Comparison of ENCODE assay signal across 20 cellular contexts in genomic region chr10:38050212-38050611, GRCh38. TPM values are rescaled to one million over a fixed set of nuclear protein-coding genes. Genes with fewer than 3 reads are reported as not detected.
A peak's percentile ranks its signal among the peaks of the same experiment; 100 is the strongest.
DNase-seq lines count a peak whose midpoint lies in the region; ATAC-seq, FAIRE-seq and TF ChIP-seq lines count a peak whose summit lies in the region.
"Had no signal": no experiment of that assay in that cellular context is flagged by ENCODE, and none has a peak within 500 bp of the region (broad histone marks: within the 10 kb centered on the region; RNA-seq: fewer than 3 reads in every experiment).

No MANE protein-coding gene starts in this region.

- no peaks in the 10 kb centered on the region for H3K27me3 Mint-ChIP-seq in activated T-cell treated with anti-CD3 and anti-CD28 coated beads, Interleukin-2, amount 50 U/mL, for 4 hours (ENCODE audit: low read depth)

- H3K4me3 Mint-ChIP-seq in activated T-cell treated with anti-CD3 and anti-CD28 coated beads, Interleukin-2, amount 50 U/mL, for 4 hours = no peak overlapping the region
- H3K4me3 Mint-ChIP-seq: CD14-positive monocyte; CD8-positive, alpha-beta T cell had no signal

- TF ChIP-seq CTCF in GM12878 (IDR thresholded peaks at IDR 0.05 in 2 of 3, conservative IDR thresholded peaks at IDR 0.05 in 1 of 3; ENCODE audit: control insufficient read depth in 2 of 3, extremely low read depth in 1 of 3, insufficient read depth in 1 of 3, low read depth in 3 of 3, low read length in 3 of 3) (no peak), keratinocyte (optimal IDR thresholded peaks at IDR 0.05 in 1 of 3, IDR thresholded peaks at IDR 0.05 in 1 of 3, conservative IDR thresholded peaks at IDR 0.05 in 1 of 3; ENCODE audit: extremely low read depth in 1 of 3, insufficient read depth in 2 of 3, low read length in 3 of 3) (no peak), transverse colon (IDR thresholded peaks at IDR 0.05) (no peak)

- no peak overlapping the region for H3K4me3 ChIP-seq in BLaER1
- no peak overlapping the region for H3K4me3 ChIP-seq in GM12878
- H3K4me3 ChIP-seq in keratinocyte (ENCODE audit: control insufficient read depth in 2 of 3, extremely low read depth in 1 of 3, insufficient read depth in 2 of 3, low read depth in 1 of 3, low read length in 3 of 3) = no peak overlapping the region
- H3K4me3 ChIP-seq in transverse colon = no peak overlapping the region
- H3K4me3 ChIP-seq: HAP-1 had no signal

- no peak overlapping the region for H3K27ac ChIP-seq in BLaER1
- H3K27ac ChIP-seq in GM12878 (ENCODE audit: control insufficient read depth, insufficient read depth) = no peak overlapping the region
- H3K27ac ChIP-seq in keratinocyte (ENCODE audit: control insufficient read depth, insufficient read depth, low read length) = no peak overlapping the region
- H3K27ac ChIP-seq in transverse colon = no peak overlapping the region

- TF ChIP-seq EP300 in GM12878 (IDR thresholded peaks at IDR 0.05; ENCODE audit: borderline replicate concordance in 1 of 2, control insufficient read depth in 1 of 2, low read depth in 2 of 2, low read length in 2 of 2) (no peak), transverse colon (IDR thresholded peaks at IDR 0.05; ENCODE audit: low read depth) (no peak)

- RAD21 ChIA-PET in GM12878 (lab: Charles Lee; ENCODE audit: unreplicated experiment) = no interaction called here

- BruUV-seq in GM12878 (replicated peaks; lab: Mats Ljungman, UMichigan) = no TSS peak

- no peaks in the 10 kb centered on the region for H3K4me1 Mint-ChIP-seq in activated T-cell treated with anti-CD3 and anti-CD28 coated beads, Interleukin-2, amount 50 U/mL, for 4 hours (ENCODE audit: low read depth)

- H3K36me3 Mint-ChIP-seq in activated T-cell treated with anti-CD3 and anti-CD28 coated beads, Interleukin-2, amount 50 U/mL, for 4 hours (ENCODE audit: insufficient read depth) = peaks cover 71% of the 10 kb centered on the region

- in situ Hi-C loops in GM12878 (cut with MboI) (no loop called here), transverse colon (cut with MboI; ENCODE audit: low pct_ligation_motif_present in 1 of 4, low pct_unique_long_range_greater_than_20kb in 1 of 4, low sequenced_read_pairs in 3 of 4) (no loop called here)

- H3K36me3 ChIP-seq in BLaER1 (peaks cover 62% of the 10 kb centered on the region), GM12878 (ENCODE audit: control insufficient read depth in 2 of 2, insufficient read depth in 2 of 2, low read length in 1 of 2) (peaks cover 0 to 14% of the 10 kb centered on the region in 2 experiments; a peak in 2 of 4 replicates), keratinocyte (ENCODE audit: control insufficient read depth in 2 of 2, extremely low read depth in 1 of 2, insufficient read depth in 2 of 2, low read length in 2 of 2) (peaks cover 2 to 9% of the 10 kb centered on the region in 2 experiments), transverse colon (peaks cover under 1 to 75% (median 23%) of the 10 kb centered on the region in 4 donors)

- TF ChIP-seq POLR2A in GM12878 (IDR thresholded peaks at IDR 0.05; ENCODE audit: low read depth, low read length) (no peak), transverse colon (IDR thresholded peaks at IDR 0.05) (no peak)

- no peaks in the 10 kb centered on the region for H3K79me2 ChIP-seq in GM12878 (ENCODE audit: control insufficient read depth, insufficient read depth, low read length)
- H3K79me2 ChIP-seq in keratinocyte (ENCODE audit: control insufficient read depth, insufficient read depth, low read length) = no peaks in the 10 kb centered on the region

- intact Hi-C loops in GM12878 (cut with micrococcal nuclease; ENCODE audit: unreplicated experiment) = no loop called here
- intact Hi-C loops in transverse colon (cut with DNase I; ENCODE audit: low total_unique reads) = no loop called here

- no peak for TF ChIP-seq RAD21 in GM12878 (IDR thresholded peaks at IDR 0.05; ENCODE audit: insufficient read depth, low read depth, low read length)

- H3K9me3 Mint-ChIP-seq in activated T-cell treated with anti-CD3 and anti-CD28 coated beads, Interleukin-2, amount 50 U/mL, for 4 hours = peaks cover 40% of the 10 kb centered on the region

- H3K9ac ChIP-seq in BLaER1 (no peak overlapping the region), GM12878 (ENCODE audit: control insufficient read depth, insufficient read depth, low read length) (no peak overlapping the region), keratinocyte (ENCODE audit: control insufficient read depth, extremely low read depth, insufficient read depth, low read length) (no peak overlapping the region)

- ATAC-seq in GM12878 = no peak
- no peak for ATAC-seq in activated T-cell treated with anti-CD3 and anti-CD28 coated beads, Interleukin-2, amount 50 U/mL, for 4 hours
- no peak for ATAC-seq in HG02852 (IDR thresholded peaks at IDR 0.05; ENCODE audit: unreplicated experiment)
- ATAC-seq: CD8-positive, alpha-beta T cell; HepG2 had no signal

- 95% methylated on average over 1 of the region's 1 CpG for WGBS in GM12878 (ENCODE audit: insufficient coverage, insufficient replicate concordance, low lambda C conversion rate, missing lambda C conversion rate)
- 84 to 91% methylated on average over 1 of the region's 1 CpG for WGBS in transverse colon (ENCODE audit: low coverage in 1 of 2), 2 donors

- H3K9me1 ChIP-seq in keratinocyte (ENCODE audit: control insufficient read depth, extremely low read depth, insufficient read depth, low read length) = no peaks in the 10 kb centered on the region

- DNase-seq in GM12878 (ENCODE audit: low read depth, low spot score) (no peak), keratinocyte (ENCODE audit: low read depth, low spot score) (no peak), urothelium cell line (ENCODE audit: low spot score) (no peak), transverse colon (no peak)
- DNase-seq in activated T-cell treated with anti-CD3 and anti-CD28 coated beads, Interleukin-2, amount 50 U/mL, for 4 hours = no peak
- DNase-seq: BE2C; CD8-positive, alpha-beta T cell; COR-L47; DMS153; DMS79 treated with DMSO at 0.1 percent for 48 hours; EL had no signal

- FAIRE-seq in GM12878 (lab: Jason Lieb, UNC) = peak; percentile 78
- FAIRE-seq in keratinocyte (lab: Jason Lieb, UNC) = peak; percentile 63
- FAIRE-seq in urothelium cell line (lab: Jason Lieb, UNC) = peak; percentile 85
- FAIRE-seq: D721Med, G401.6, GM12892, H1, HepG2 had no signal

- H2AFZ ChIP-seq in GM12878 (ENCODE audit: control insufficient read depth, low read depth, low read length) (no peak overlapping the region), keratinocyte (ENCODE audit: control insufficient read depth, low read length) (no peak overlapping the region)

- peaks cover 11% of the 10 kb centered on the region for H3K4me1 ChIP-seq in BLaER1
- H3K4me1 ChIP-seq in GM12878 (ENCODE audit: control insufficient read depth, insufficient read depth, low read length) = no peaks in the 10 kb centered on the region
- H3K4me1 ChIP-seq in keratinocyte (ENCODE audit: control insufficient read depth, extremely low read depth, insufficient read depth, low read length) = no peaks in the 10 kb centered on the region
- H3K4me1 ChIP-seq in transverse colon = no peaks in the 10 kb centered on the region
- H3K4me1 ChIP-seq: BE2C, HAP-1 had no signal

- CTCF ChIA-PET in GM12878 (lab: Yijun Ruan, JAX) = no interaction called here

- POLR2A ChIA-PET in GM12878 (lab: Charles Lee) = no interaction called here

- dilution Hi-C loops in keratinocyte (cut with MboI; ENCODE audit: extremely low pct_ligation_motif_present, low sequenced_read_pairs) = no loop called here

- no peaks in the 10 kb centered on the region for H3K27me3 ChIP-seq in BLaER1
- no peaks in the 10 kb centered on the region for H3K27me3 ChIP-seq in GM12878 (replicated peaks in 1 of 2; ENCODE audit: control insufficient read depth in 2 of 2, insufficient read depth in 2 of 2, low read length in 1 of 2)
- H3K27me3 ChIP-seq in keratinocyte (ENCODE audit: control insufficient read depth, extremely low read depth, insufficient read depth, low read length) = no peaks in the 10 kb centered on the region
- H3K27me3 ChIP-seq in transverse colon = no peaks in the 10 kb centered on the region
- H3K27me3 ChIP-seq: BE2C had no signal

- SMC1A ChIA-PET in GM12878 (lab: Charles Lee; ENCODE audit: uncharacterized antibody, unreplicated experiment) = no interaction called here

- H4K20me1 ChIP-seq in BLaER1 (no peaks in the 10 kb centered on the region), GM12878 (ENCODE audit: control insufficient read depth, insufficient read depth) (no peaks in the 10 kb centered on the region), keratinocyte (ENCODE audit: control insufficient read depth, extremely low read depth, insufficient read depth, low read length) (no peaks in the 10 kb centered on the region)

- peaks cover 64% of the 10 kb centered on the region for H3K9me3 ChIP-seq in BLaER1
- peaks cover 21% of the 10 kb centered on the region for H3K9me3 ChIP-seq in GM12878 (replicated peaks; ENCODE audit: control insufficient read depth, insufficient read depth, low read length)
- H3K9me3 ChIP-seq in keratinocyte (ENCODE audit: control insufficient read depth, low read depth, low read length) = peaks cover 7% of the 10 kb centered on the region
- peaks cover 28 to 42% of the 10 kb centered on the region in 2 donors for H3K9me3 ChIP-seq in transverse colon
- H3K9me3 ChIP-seq: BE2C had no signal

- H3K4me2 ChIP-seq in BLaER1 = peak overlapping the region; percentile 30
- H3K4me2 ChIP-seq in GM12878 (ENCODE audit: control insufficient read depth, insufficient read depth) = no peak overlapping the region
- no peak overlapping the region for H3K4me2 ChIP-seq in keratinocyte (ENCODE audit: control insufficient read depth, extremely low read depth, insufficient read depth, low read depth, low read length)

RNA-seq across cellular contexts. Expression of gene ZNF33A, which starts 39.7 kb away (rescaled TPM):
- 99.4 and 103 TPM in 2 replicates for total RNA-seq in GM12878 (2013; cell fraction: nucleolus; rRNA removed)
- total RNA-seq in GM12878 (2014; rRNA removed) = 18.9 and 22.2 TPM in 2 replicates
- 29.9 and 30.5 TPM in 2 replicates for total RNA-seq in GM12878 (2014; rRNA removed; fragmentation: Illumina TruSeq; extraction: Trizol)
- total RNA-seq in GM12878 (2021) = 17.7 and 17.9 TPM in 2 replicates
- polyA plus RNA-seq in GM12878 (2011; ENCODE audit: low read depth) = 12.3 TPM
- 22.5 and 36.5 TPM in 2 replicates for polyA plus RNA-seq in GM12878 (2011; rRNA removed)
- 8.4 and 9.2 TPM in 2 replicates for polyA plus RNA-seq in GM12878 (2011; cell fraction: cytosol; rRNA removed)
- 15.3 and 17.8 TPM in 2 replicates for polyA plus RNA-seq in GM12878 (2011; cell fraction: nucleus; rRNA removed)
- 9.1 and 10.3 TPM in 2 replicates for polyA plus RNA-seq in GM12878 (2012)
- polyA plus RNA-seq in GM12878 (2014; fragmentation: Illumina TruSeq; extraction: Trizol) = 21.6 and 27.9 TPM in 2 replicates
- polyA plus RNA-seq in GM12878 (2014; fragmentation: Nextera tagmentation; extraction: Ambion mirVana) = 10 to 100 TPM in 1 of 2 experiments, 1 to 10 TPM in 1; 9.8 to 12.1 TPM
- polyA plus RNA-seq in GM12878 (2014; rRNA removed) = 13.3 and 17.3 TPM in 2 replicates
- polyA plus RNA-seq in GM12878 (2016; fragmentation: Nextera tagmentation; extraction: Ambion mirVana) = 10 to 100 TPM; 16.6 to 22.4 TPM
- polyA minus RNA-seq in GM12878 (2011; rRNA and poly(A)+ RNA removed) = 30.7 and 31.7 TPM in 2 replicates
- 6.9 and 9.4 TPM in 2 replicates for polyA minus RNA-seq in GM12878 (2011; cell fraction: cytosol; rRNA and poly(A)+ RNA removed)
- polyA minus RNA-seq in GM12878 (2011; cell fraction: nucleus; rRNA and poly(A)+ RNA removed) = 20.4 and 36.5 TPM in 2 replicates
- polyA plus RNA-seq in keratinocyte = 8.9 to 14.3 TPM (median 12.3 TPM) in 3 replicates
- polyA plus RNA-seq in keratinocyte (2011; ENCODE audit: low read depth) = 12.9 TPM
- polyA plus RNA-seq in keratinocyte (2011; cell fraction: cytosol; rRNA removed) = 5.2 and 8.9 TPM in 2 replicates
- polyA plus RNA-seq in keratinocyte (2011; cell fraction: nucleus; rRNA removed) = 16.8 and 17.6 TPM in 2 replicates
- 8.6 and 12.3 TPM in 2 replicates for polyA plus RNA-seq in keratinocyte (2012; ENCODE audit: low replicate concordance)
- 4.0 to 18.7 TPM (median 11.3 TPM) in 3 replicates for polyA minus RNA-seq in keratinocyte
- 6.1 TPM for polyA minus RNA-seq in keratinocyte (2011; cell fraction: cytosol; rRNA and poly(A)+ RNA removed)
- 12.8 and 28.9 TPM in 2 replicates for polyA minus RNA-seq in keratinocyte (2011; cell fraction: nucleus; rRNA and poly(A)+ RNA removed)
- 10 to 100 TPM; 17.3 to 51.1 (median 25.5) TPM for total RNA-seq in transverse colon
- 10 to 100 TPM; 10.4 to 14.3 (median 12.2) TPM for total RNA-seq in activated T-cell treated with anti-CD3 and anti-CD28 coated beads, Interleukin-2, amount 50 U/mL, for 4 hours

RNA-seq across cellular contexts. Expression of gene ZNF37A, which starts 43.9 kb away (rescaled TPM):
- total RNA-seq in GM12878 (2013; cell fraction: nucleolus; rRNA removed) = 184 and 193 TPM in 2 replicates
- total RNA-seq in GM12878 (2014; rRNA removed) (10.1 and 11.2 TPM in 2 replicates), GM12878 (2014; rRNA removed; fragmentation: Illumina TruSeq; extraction: Trizol) (18.2 and 18.9 TPM in 2 replicates), GM12878 (2021) (11.5 and 15.5 TPM in 2 replicates), transverse colon (10 to 100 TPM; 10.4 to 17.9 (median 13.0) TPM)
- polyA plus RNA-seq in GM12878 (2011; ENCODE audit: low read depth) = 8.8 TPM
- polyA plus RNA-seq in GM12878 (2011; rRNA removed) (24.2 and 33.8 TPM in 2 replicates), GM12878 (2014; fragmentation: Illumina TruSeq; extraction: Trizol) (17.8 and 21.8 TPM in 2 replicates), GM12878 (2014; fragmentation: Nextera tagmentation; extraction: Ambion mirVana) (1 to 10 TPM; 3.3 to 5.1 TPM), GM12878 (2014; rRNA removed) (10.9 and 12.1 TPM in 2 replicates), GM12878 (2016; fragmentation: Nextera tagmentation; extraction: Ambion mirVana) (10 to 100 TPM; 11.1 to 13.1 TPM), keratinocyte (5.4 to 8.7 TPM (median 6.9 TPM) in 3 replicates)
- polyA plus RNA-seq in GM12878 (2011; cell fraction: cytosol; rRNA removed) = 12.7 and 13.7 TPM in 2 replicates
- 33.4 and 43.6 TPM in 2 replicates for polyA plus RNA-seq in GM12878 (2011; cell fraction: nucleus; rRNA removed)
- 11.5 and 13.6 TPM in 2 replicates for polyA plus RNA-seq in GM12878 (2012)
- 40.6 and 44.9 TPM in 2 replicates for polyA minus RNA-seq in GM12878 (2011; rRNA and poly(A)+ RNA removed)
- polyA minus RNA-seq in GM12878 (2011; cell fraction: cytosol; rRNA and poly(A)+ RNA removed) = 8.0 and 10.2 TPM in 2 replicates
- 24.3 and 38.5 TPM in 2 replicates for polyA minus RNA-seq in GM12878 (2011; cell fraction: nucleus; rRNA and poly(A)+ RNA removed)
- 4.7 TPM for polyA plus RNA-seq in keratinocyte (2011; ENCODE audit: low read depth)
- polyA plus RNA-seq in keratinocyte (2011; cell fraction: cytosol; rRNA removed) = 4.7 and 6.8 TPM in 2 replicates
- 13.2 and 16.2 TPM in 2 replicates for polyA plus RNA-seq in keratinocyte (2011; cell fraction: nucleus; rRNA removed)
- polyA plus RNA-seq in keratinocyte (2012; ENCODE audit: low replicate concordance) = 3.5 and 6.0 TPM in 2 replicates
- polyA minus RNA-seq in keratinocyte = 6.6 to 17.3 TPM (median 10.7 TPM) in 3 replicates
- polyA minus RNA-seq in keratinocyte (2011; cell fraction: cytosol; rRNA and poly(A)+ RNA removed) = 5.2 TPM
- 11.3 and 17.7 TPM in 2 replicates for polyA minus RNA-seq in keratinocyte (2011; cell fraction: nucleus; rRNA and poly(A)+ RNA removed)
- 10 to 100 TPM; 18.0 to 23.7 (median 19.9) TPM for total RNA-seq in activated T-cell treated with anti-CD3 and anti-CD28 coated beads, Interleukin-2, amount 50 U/mL, for 4 hours
